ENCODE assay signal across 8 cellular contexts in the genomic region with DNA sequence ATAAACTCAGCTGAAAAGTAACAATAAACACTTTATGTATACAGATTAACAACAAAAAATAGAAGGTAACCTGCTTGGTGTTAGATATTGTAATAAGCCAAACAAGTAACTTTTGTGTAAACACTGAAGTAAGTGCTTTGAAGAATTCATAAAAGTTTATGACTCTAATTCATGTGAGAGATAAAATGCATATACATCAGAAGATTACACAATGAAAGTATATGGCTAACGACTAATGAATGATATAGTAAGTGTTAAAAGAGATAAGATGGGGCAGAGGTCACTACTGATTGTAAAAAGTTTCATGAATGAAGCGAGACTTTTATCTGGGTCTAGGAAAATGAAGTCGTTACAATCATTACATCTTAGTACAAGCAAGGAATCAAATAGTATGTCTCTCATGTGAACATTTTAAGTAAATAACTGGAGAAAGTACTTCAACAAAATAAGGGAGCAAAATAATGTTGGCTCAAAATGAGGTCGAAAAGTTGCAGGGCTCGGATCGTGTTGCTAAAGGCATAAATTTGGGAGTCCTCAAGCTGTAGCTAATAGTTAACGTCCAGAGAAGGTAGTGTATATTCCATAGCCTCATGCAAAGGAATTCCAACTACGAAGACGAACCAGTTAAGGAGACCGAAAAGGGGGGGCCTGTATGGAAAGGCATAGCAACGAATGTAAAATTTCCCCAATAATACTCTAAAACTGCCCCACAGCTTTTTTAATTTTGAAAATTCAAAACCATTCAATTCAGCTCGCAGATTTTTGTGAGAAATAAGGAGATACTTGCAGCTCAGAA. TPM values are rescaled to one million over a fixed set of nuclear protein-coding genes. Genes with fewer than 3 reads are reported as not detected.
DNase-seq lines count a peak whose midpoint lies in the region; ATAC-seq and TF ChIP-seq lines count a peak whose summit lies in the region.

No MANE protein-coding gene starts in this region.

- peaks cover 7% of the 10 kb centered on the region for H3K36me3 ChIP-seq in skeletal muscle satellite cell (ENCODE audit: insufficient read depth, low read length)

- H3K4me1 Mint-ChIP-seq in glutamatergic neuron (ENCODE audit: low read depth, unreplicated experiment) = peaks cover 4% of the 10 kb centered on the region

- peak overlapping the region; percentile 86 for H3K27ac Mint-ChIP-seq in glutamatergic neuron (ENCODE audit: unreplicated experiment)

- no peaks in the 10 kb centered on the region for H3K27me3 ChIP-seq in skeletal muscle satellite cell (ENCODE audit: control insufficient read depth, insufficient read depth, low read length)

- H3K4me3 Mint-ChIP-seq in glutamatergic neuron (ENCODE audit: unreplicated experiment) = peak overlapping the region; percentile 97

- H3K4me2 ChIP-seq in skeletal muscle satellite cell (ENCODE audit: low read length) = peak overlapping the region; percentile 97

- H3K36me3 Mint-ChIP-seq in glutamatergic neuron (ENCODE audit: unreplicated experiment) = no peaks in the 10 kb centered on the region

- H3K9me3 Mint-ChIP-seq in glutamatergic neuron (ENCODE audit: unreplicated experiment) = peaks cover 1% of the 10 kb centered on the region

- H3K4me3 ChIP-seq in WI38 (ENCODE audit: low read depth, low read length) = peak overlapping the region; percentile 72
- H3K4me3 ChIP-seq in skeletal muscle satellite cell (ENCODE audit: low read length) = peak overlapping the region; percentile 99

- DNase-seq in NCI-H526 (lab: John Stamatoyannopoulos, UW) (peak; percentile 7 to 24), NCI-H526 treated with DMSO at 0.1 percent for 48 hours (lab: John Stamatoyannopoulos, UW) (no peak), glutamatergic neuron (no peak), MV-4-11 (lab: John Stamatoyannopoulos, UW) (no peak)
- DNase-seq in stimulated activated CD4-positive, alpha-beta T cell treated with anti-CD3 and anti-CD28 coated beads, Interleukin-12 subunit alpha, Interleukin-12 subunit beta, amount 100 ng/mL, for 4 hours = no peak

- TF ChIP-seq CTCF in WI38 (IDR thresholded peaks at IDR 0.05; ENCODE audit: low read depth, low read length) = no peak
- TF ChIP-seq CTCF in glutamatergic neuron (IDR thresholded peaks at IDR 0.05; ENCODE audit: partially characterized antibody, unreplicated experiment) = no peak

- H3K4me1 ChIP-seq in skeletal muscle satellite cell (ENCODE audit: control insufficient read depth, insufficient read depth, low read length) = peaks cover 13% of the 10 kb centered on the region

- no peak for ATAC-seq in HG03354 (IDR thresholded peaks at IDR 0.05; ENCODE audit: poor library complexity, severe bottlenecking, unreplicated experiment)

- no peaks in the 10 kb centered on the region for H3K27me3 Mint-ChIP-seq in glutamatergic neuron (ENCODE audit: unreplicated experiment)

- H3K9me3 ChIP-seq in skeletal muscle satellite cell (replicated peaks; ENCODE audit: low read length) = no peaks in the 10 kb centered on the region

- peak overlapping the region; percentile 98 for H3K9ac ChIP-seq in skeletal muscle satellite cell (ENCODE audit: low read depth, low read length)

RNA-seq across cellular contexts. Expression of a gene that starts 1.0 kb away (rescaled TPM):
- 34.3 TPM for total RNA-seq in glutamatergic neuron (ENCODE audit: unreplicated experiment)
- 52.4 and 57.8 TPM in 2 replicates for total RNA-seq in skeletal muscle satellite cell (2012; rRNA removed)

Comparison
In these comparisons a context has a peak if more than half of its experiments do, and no peak if none do; other contexts are left out.
1. DNase-seq: peak in NCI-H526 (2 of 2); none in NCI-H526 treated with DMSO at 0.1 percent for 48 hours (single experiment), glutamatergic neuron (single experiment), MV-4-11 (single experiment) and stimulated activated CD4-positive, alpha-beta T cell treated with anti-CD3 and anti-CD28 coated beads, Interleukin-12 subunit alpha, Interleukin-12 subunit beta, amount 100 ng/mL, for 4 hours (single experiment).